ENCODE assay signal across 8 cellular contexts in genomic region chr2:112881217-112882000, GRCh38. TPM values are rescaled to one million over a fixed set of nuclear protein-coding genes. Genes with fewer than 3 reads are reported as not detected.
DNase-seq lines count a peak whose midpoint lies in the region; ATAC-seq lines count a peak whose summit lies in the region.

No MANE protein-coding gene starts in this region.

- peak; percentile 48 for DNase-seq in activated CD4-positive, alpha-beta T cell treated with anti-CD3 and anti-CD28 coated beads for 48 hours
- DNase-seq in activated CD4-positive, alpha-beta T cell treated with anti-CD3 and anti-CD28 coated beads for 1 hour: no peak
- DNase-seq in M059J (ENCODE audit: low read depth) (peak; percentile 94), astrocyte of the hippocampus (ENCODE audit: low read depth, low spot score) (peak; percentile 44), occipital lobe (lab: John Stamatoyannopoulos, UW) (peak; percentile 42), HuH-7.5 (ENCODE audit: low spot score) (no peak), DMS114 treated with DMSO at 0.1 percent for 48 hours (lab: John Stamatoyannopoulos, UW; ENCODE audit: unreplicated experiment) (no peak)

- ATAC-seq in GM21723 (IDR thresholded peaks at IDR 0.05; ENCODE audit: unreplicated experiment): peak; percentile 67

RNA-seq across cellular contexts. Expression of gene IL37, which starts 29.6 kb away (rescaled TPM):
- total RNA-seq in M059J (2014; rRNA removed; shearing (Covaris generic)): 0.30 TPM in 1 of 2 replicates, not detected in the other
- not detected for total RNA-seq in occipital lobe

RNA-seq across cellular contexts. Expression of gene IL1B, which starts 44.8 kb away (rescaled TPM):
- 2.6 and 4.2 TPM in 2 replicates for total RNA-seq in M059J (2014; rRNA removed; shearing (Covaris generic))
- 0.78 TPM for total RNA-seq in occipital lobe

Comparison
In these comparisons a context has a peak if more than half of its experiments do, and no peak if none do; other contexts are left out.
1. DNase-seq: peak in activated CD4-positive, alpha-beta T cell treated with anti-CD3 and anti-CD28 coated beads for 48 hours (single experiment), M059J (single experiment), astrocyte of the hippocampus (single experiment) and occipital lobe (single experiment); none in activated CD4-positive, alpha-beta T cell treated with anti-CD3 and anti-CD28 coated beads for 1 hour (single experiment), HuH-7.5 (single experiment) and DMS114 treated with DMSO at 0.1 percent for 48 hours (single experiment).